In genomic region chr2:39431592-39432316, GRCh38 we compare ENCODE assay signal across 3 cellular contexts.
TF ChIP-seq lines count a peak whose summit lies in the region.

No MANE protein-coding gene starts in this region.

TF ChIP-seq in A549, 52 proteins besides CTCF, POLR2A, EP300 and RAD21:
- TF ChIP-seq ZSCAN20 (CRISPR knock-in tag; IDR thresholded peaks at IDR 0.05) (no peak), CEBPB (IDR thresholded peaks at IDR 0.05) (peak; percentile 9 to 54; a peak in 2 of 4 replicates), FOSB (CRISPR knock-in tag; IDR thresholded peaks at IDR 0.05) (no peak), MYC (IDR thresholded peaks at IDR 0.05; ENCODE audit: borderline replicate concordance, low read length) (no peak)

TF ChIP-seq in GM23338, 12 proteins besides CTCF, POLR2A, EP300 and RAD21 (continues in another document):
- no peak for TF ChIP-seq STAT1 (IDR thresholded peaks at IDR 0.05; ENCODE audit: unreplicated experiment)
- TF ChIP-seq EZH2phosphoT487 (IDR thresholded peaks at IDR 0.05; ENCODE audit: unreplicated experiment) = no peak
- TF ChIP-seq CREB1 (CRISPR knock-in tag; IDR thresholded peaks at IDR 0.05; ENCODE audit: low read depth) = no peak
- no peak for TF ChIP-seq ZNF114 (CRISPR knock-in tag; IDR thresholded peaks at IDR 0.05)
- TF ChIP-seq ZNF331 (CRISPR knock-in tag; IDR thresholded peaks at IDR 0.05; ENCODE audit: low read depth) = no peak
- no peak for TF ChIP-seq POLR2AphosphoS5 (IDR thresholded peaks at IDR 0.05; ENCODE audit: low read depth)
- TF ChIP-seq JUNB (IDR thresholded peaks at IDR 0.05; ENCODE audit: unreplicated experiment) = no peak
- TF ChIP-seq ZNF462 (CRISPR knock-in tag; IDR thresholded peaks at IDR 0.05) = no peak
- TF ChIP-seq NANOG (IDR thresholded peaks at IDR 0.05; ENCODE audit: borderline replicate concordance) = no peak
- no peak for TF ChIP-seq REST (IDR thresholded peaks at IDR 0.05; ENCODE audit: unreplicated experiment)
- no peak for TF ChIP-seq ETS1 (IDR thresholded peaks at IDR 0.05)

TF ChIP-seq in GM12878, 131 proteins besides CTCF, POLR2A, EP300 and RAD21:
- TF ChIP-seq TBL1XR1 (IDR thresholded peaks at IDR 0.05; ENCODE audit: low read depth, low read length) (no peak), NBN (IDR thresholded peaks at IDR 0.05) (no peak), BRCA1 (IDR thresholded peaks at IDR 0.05; ENCODE audit: low read depth, low read length) (no peak), SMAD1 (IDR thresholded peaks at IDR 0.05; ENCODE audit: low read depth, partially characterized antibody) (no peak), SIX5 (IDR thresholded peaks at IDR 0.05; ENCODE audit: low read depth, low read length, severe bottlenecking) (no peak), CBX3 (IDR thresholded peaks at IDR 0.05; ENCODE audit: borderline replicate concordance, low read depth) (no peak), ZBTB40 (IDR thresholded peaks at IDR 0.05; ENCODE audit: borderline replicate concordance) (no peak), STAT3 (IDR thresholded peaks at IDR 0.05; ENCODE audit: low read depth, low read length) (no peak), ZZZ3 (IDR thresholded peaks at IDR 0.05; ENCODE audit: control insufficient read depth, insufficient read length, low read depth) (no peak), DPF2 (IDR thresholded peaks at IDR 0.05) (no peak), ESRRA (IDR thresholded peaks at IDR 0.05; ENCODE audit: low read length) (no peak), SUZ12 (IDR thresholded peaks at IDR 0.05; ENCODE audit: unreplicated experiment) (no peak), BACH1 (IDR thresholded peaks at IDR 0.05; ENCODE audit: borderline replicate concordance) (no peak), IKZF1 (conservative IDR thresholded peaks at IDR 0.05) (no peak), MEF2A (IDR thresholded peaks at IDR 0.05; ENCODE audit: insufficient read depth, low read depth, low read length) (no peak), CEBPB (IDR thresholded peaks at IDR 0.05; ENCODE audit: borderline replicate concordance in 1 of 2, low read depth in 2 of 2, low read length in 2 of 2) (no peak)
